Comparison of ENCODE assay signal across 24 cellular contexts in the genomic region with DNA sequence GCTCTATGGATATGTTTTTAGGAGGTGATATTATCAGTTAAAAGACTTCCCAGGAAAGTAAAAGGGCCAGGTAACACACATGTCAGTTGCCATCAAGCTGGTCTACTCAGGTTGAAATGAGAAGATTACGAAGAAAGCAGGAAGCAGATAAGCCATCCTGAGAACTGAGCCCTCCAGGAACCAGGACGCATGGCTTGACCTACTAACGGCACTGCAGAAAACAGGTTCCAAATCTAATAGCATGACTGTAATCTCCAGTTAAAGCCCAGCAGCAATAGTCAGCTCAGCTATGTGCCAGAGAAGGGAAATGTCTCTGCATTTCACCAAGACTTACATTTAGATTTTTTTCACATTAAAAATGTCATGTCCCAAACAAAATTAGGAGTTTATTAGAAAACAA.
DNase-seq lines count a peak whose midpoint lies in the region; FAIRE-seq and TF ChIP-seq lines count a peak whose summit lies in the region.
"Had no signal": no experiment of that assay in that cellular context is flagged by ENCODE, and none has a peak within 500 bp of the region (broad histone marks: within the 10 kb centered on the region; RNA-seq: fewer than 3 reads in every experiment).

No MANE protein-coding gene starts in this region.

- H3K79me2 ChIP-seq in H9 (ENCODE audit: insufficient read depth, low read length) (no peaks in the 10 kb centered on the region), keratinocyte (ENCODE audit: control insufficient read depth, insufficient read depth, low read length) (peaks cover 64% of the 10 kb centered on the region)

- H3K27ac ChIP-seq in H9 (ENCODE audit: insufficient read length, low read depth, low read length) (no peak overlapping the region), angular gyrus (ENCODE audit: low read depth, low read length) (peak overlapping the region; percentile 16), keratinocyte (ENCODE audit: control insufficient read depth, insufficient read depth, low read length) (peak overlapping the region; percentile 45), subcutaneous abdominal adipose tissue (ENCODE audit: low read depth, low read length) (peak overlapping the region; percentile 18)
- H3K27ac ChIP-seq: BLaER1 treated with 17β-estradiol and CSF1 and Interleukin-3, amounts not matched to agents 10 nM and 100 nM; lower lobe of right lung; SJCRH30 had no signal

- no peak overlapping the region for H2BK5ac ChIP-seq in H9 (ENCODE audit: insufficient read length, low read length)

- no peak overlapping the region for H3K56ac ChIP-seq in H9 (ENCODE audit: insufficient read length, low read depth, low read length)

- H3K18ac ChIP-seq in H9 (ENCODE audit: insufficient read length, low read depth, low read length): no peak overlapping the region

- no CpG with 5 or more reads among the region's 3 CpGs for WGBS in H9 (ENCODE audit: extremely low coverage, insufficient read length, low lambda C conversion rate)

- H3K4me1 Mint-ChIP-seq in H9: peaks cover 38 to 43% of the 10 kb centered on the region in 2 experiments
- H3K4me1 Mint-ChIP-seq: activated naive CD8-positive, alpha-beta T cell treated with anti-CD3 and anti-CD28 coated beads for 36 hours; T-cell had no signal

- dilution Hi-C loops in keratinocyte (cut with MboI; ENCODE audit: extremely low pct_ligation_motif_present, low sequenced_read_pairs): no loop called here

- no peak for TF ChIP-seq CTCF in H9 (conservative IDR thresholded peaks at IDR 0.05)
- TF ChIP-seq CTCF in keratinocyte (optimal IDR thresholded peaks at IDR 0.05 in 1 of 3, IDR thresholded peaks at IDR 0.05 in 1 of 3, conservative IDR thresholded peaks at IDR 0.05 in 1 of 3; ENCODE audit: extremely low read depth in 1 of 3, insufficient read depth in 2 of 3, low read length in 3 of 3): no peak

- H3K23ac ChIP-seq in H9 (ENCODE audit: insufficient read length, low read depth, low read length): no peak overlapping the region

- no peaks in the 10 kb centered on the region for H3K27me3 ChIP-seq in H9 (ENCODE audit: insufficient read depth, low read length)
- no peaks in the 10 kb centered on the region for H3K27me3 ChIP-seq in keratinocyte (ENCODE audit: control insufficient read depth, extremely low read depth, insufficient read depth, low read length)
- H3K27me3 ChIP-seq in subcutaneous abdominal adipose tissue (ENCODE audit: control insufficient read depth in 5 of 5, insufficient read depth in 4 of 5, low read length in 5 of 5): no peaks in the 10 kb centered on the region
- H3K27me3 ChIP-seq: BLaER1 treated with 17β-estradiol and CSF1 and Interleukin-3, amounts not matched to agents 10 nM and 100 nM; SJCRH30 had no signal

- H3K4me3 Mint-ChIP-seq in H9: no peak overlapping the region
- H3K4me3 Mint-ChIP-seq: activated CD8-positive, alpha-beta T cell treated with anti-CD3 and anti-CD28 coated beads for 36 hours; activated naive CD8-positive, alpha-beta T cell treated with anti-CD3 and anti-CD28 coated beads for 36 hours; T-cell had no signal

- H4K20me1 ChIP-seq in H9 (ENCODE audit: control insufficient read depth, insufficient read depth, insufficient read length) (no peaks in the 10 kb centered on the region), keratinocyte (ENCODE audit: control insufficient read depth, extremely low read depth, insufficient read depth, low read length) (no peaks in the 10 kb centered on the region)

- H3K4me2 ChIP-seq in H9 (ENCODE audit: insufficient read depth, insufficient read length, low read length) (no peak overlapping the region), keratinocyte (ENCODE audit: control insufficient read depth, extremely low read depth, insufficient read depth, low read depth, low read length) (peak overlapping the region; percentile 62)
- H3K4me2 ChIP-seq: BLaER1 treated with 17β-estradiol and CSF1 and Interleukin-3, amounts not matched to agents 10 nM and 100 nM had no signal

- H2BK120ac ChIP-seq in H9 (ENCODE audit: low read depth, low read length, poor library complexity, severe bottlenecking): no peak overlapping the region

- H4K91ac ChIP-seq in H9 (ENCODE audit: insufficient read length, low read depth, low read length): no peak overlapping the region

- H3K9me3 ChIP-seq in H9 (ENCODE audit: control insufficient read depth, low read depth, low read length) (no peaks in the 10 kb centered on the region), keratinocyte (ENCODE audit: control insufficient read depth, low read depth, low read length) (no peaks in the 10 kb centered on the region), subcutaneous abdominal adipose tissue (ENCODE audit: control insufficient read depth in 5 of 5, low read length in 5 of 5) (no peaks in the 10 kb centered on the region)
- H3K9me3 ChIP-seq: lower lobe of right lung had no signal

- no peak overlapping the region for H2BK15ac ChIP-seq in H9 (ENCODE audit: low read depth, low read length)

- H3K4me1 ChIP-seq in H9 (ENCODE audit: insufficient read depth, low read length) (peaks cover 8% of the 10 kb centered on the region; the same call in 1 of the 2 replicates), keratinocyte (ENCODE audit: control insufficient read depth, extremely low read depth, insufficient read depth, low read length) (peaks cover 51% of the 10 kb centered on the region), subcutaneous abdominal adipose tissue (ENCODE audit: control insufficient read depth in 5 of 5, insufficient read depth in 5 of 5, low read length in 5 of 5) (peaks cover 6 to 45% (median 24%) of the 10 kb centered on the region in 5 donors)

- no peak overlapping the region for H2AK5ac ChIP-seq in H9 (ENCODE audit: insufficient read length, low read length)

- H2BK20ac ChIP-seq in H9 (ENCODE audit: low read depth, low read length, poor library complexity, severe bottlenecking): no peak overlapping the region

- no peak overlapping the region for H3T11ph ChIP-seq in H9 (ENCODE audit: low read length)

- H3K9ac ChIP-seq in H9 (ENCODE audit: extremely low read depth, insufficient read length, low read length): no peak overlapping the region
- no peak overlapping the region for H3K9ac ChIP-seq in keratinocyte (ENCODE audit: control insufficient read depth, extremely low read depth, insufficient read depth, low read length)
- H3K9ac ChIP-seq in subcutaneous abdominal adipose tissue (ENCODE audit: low read length in 5 of 5): no peak overlapping the region
- H3K9ac ChIP-seq: BLaER1 treated with 17β-estradiol and CSF1 and Interleukin-3, amounts not matched to agents 10 nM and 100 nM had no signal

- H3K36me3 ChIP-seq in keratinocyte (ENCODE audit: control insufficient read depth in 2 of 2, extremely low read depth in 1 of 2, insufficient read depth in 2 of 2, low read length in 2 of 2) (peaks cover 4 to 5% of the 10 kb centered on the region in 2 experiments), subcutaneous abdominal adipose tissue (ENCODE audit: control insufficient read depth in 5 of 5, insufficient read depth in 5 of 5, low read length in 5 of 5) (peaks cover 0 to 11% (median 5%) of the 10 kb centered on the region in 5 donors)
- H3K36me3 ChIP-seq: lower lobe of right lung had no signal

- no peak overlapping the region for H4K8ac ChIP-seq in H9 (replicated peaks; ENCODE audit: insufficient read length, low read depth, low read length)

- H3K14ac ChIP-seq in H9 (ENCODE audit: insufficient read depth, low read length): no peak overlapping the region

- H3K9me1 ChIP-seq in keratinocyte (ENCODE audit: control insufficient read depth, extremely low read depth, insufficient read depth, low read length): no peaks in the 10 kb centered on the region

- peak overlapping the region in 2 of 3 experiments; percentile 26; a peak in 3 of 7 replicates for H3K27ac Mint-ChIP-seq in H9
- H3K27ac Mint-ChIP-seq: activated CD8-positive, alpha-beta T cell treated with anti-CD3 and anti-CD28 coated beads for 36 hours; activated naive CD8-positive, alpha-beta T cell treated with anti-CD3 and anti-CD28 coated beads for 36 hours; T-cell had no signal

- H3K79me1 ChIP-seq in H9 (ENCODE audit: insufficient read depth, low read depth, low read length, poor library complexity, severe bottlenecking): no peaks in the 10 kb centered on the region

- DNase-seq in H9: no peak
- no peak for DNase-seq in keratinocyte (ENCODE audit: low read depth, low spot score)
- no peak for DNase-seq in hypothalamus (lab: John Stamatoyannopoulos, UW)
- no peak for DNase-seq in NCI-H345 (lab: John Stamatoyannopoulos, UW)
- DNase-seq in GM03348 (ENCODE audit: low spot score): no peak
- DNase-seq: activated CD8-positive, alpha-beta T cell treated with anti-CD3 and anti-CD28 coated beads for 36 hours; activated effector memory CD4-positive, alpha-beta T cell treated with Interleukin-2 at 50 U/mL for 16 hours; activated naive CD8-positive, alpha-beta T cell treated with anti-CD3 and anti-CD28 coated beads for 36 hours; cerebellar nuclear complex; COR-L47; DND-41; effector CD4-positive, alpha-beta T cell; foreskin melanocyte; KG1; lower lobe of right lung; NCI-H1436 treated with DMSO at 0.1 percent for 48 hours; NCI-H510A treated with DMSO at 0.1 percent for 48 hours; SJCRH30; stimulated activated CD8-positive, alpha-beta memory T cell treated with anti-CD3 and anti-CD28 coated beads, Interleukin-4, amount 100 ng/mL, for 48 hours; T-cell had no signal

- H3K9me3 Mint-ChIP-seq in H9: no peaks in the 10 kb centered on the region; a peak in 2 of 5 replicates
- H3K9me3 Mint-ChIP-seq: activated CD8-positive, alpha-beta T cell treated with anti-CD3 and anti-CD28 coated beads for 36 hours; activated naive CD8-positive, alpha-beta T cell treated with anti-CD3 and anti-CD28 coated beads for 36 hours had no signal

- peaks cover 0 to 9% (median 6%) of the 10 kb centered on the region in 3 experiments; a peak in 4 of 7 replicates for H3K36me3 Mint-ChIP-seq in H9 (ENCODE audit: insufficient read depth in 1 of 3, low read depth in 3 of 3)
- H3K36me3 Mint-ChIP-seq: activated naive CD8-positive, alpha-beta T cell treated with anti-CD3 and anti-CD28 coated beads for 36 hours; T-cell had no signal

- H2BK12ac ChIP-seq in H9 (ENCODE audit: insufficient read length, low read depth, low read length): no peak overlapping the region

- H3K4me3 ChIP-seq in keratinocyte (ENCODE audit: control insufficient read depth in 2 of 3, extremely low read depth in 1 of 3, insufficient read depth in 2 of 3, low read depth in 1 of 3, low read length in 3 of 3) (no peak overlapping the region), subcutaneous abdominal adipose tissue (ENCODE audit: low read depth in 1 of 5, low read length in 5 of 5) (no peak overlapping the region)
- H3K4me3 ChIP-seq: BLaER1 treated with 17β-estradiol and CSF1 and Interleukin-3, amounts not matched to agents 10 nM and 100 nM; lower lobe of right lung; SJCRH30 had no signal

- H4K5ac ChIP-seq in H9 (ENCODE audit: insufficient read length, low read depth, low read length): no peak overlapping the region

- peak; percentile 91 for FAIRE-seq in keratinocyte (lab: Jason Lieb, UNC)
- FAIRE-seq: GM12891 had no signal

- H3K27me3 Mint-ChIP-seq in H9 (ENCODE audit: low read depth): no peaks in the 10 kb centered on the region
- H3K27me3 Mint-ChIP-seq: activated naive CD8-positive, alpha-beta T cell treated with anti-CD3 and anti-CD28 coated beads for 36 hours had no signal

- no peak overlapping the region for H3K4ac ChIP-seq in H9 (ENCODE audit: low read depth, low read length)

- H2AFZ ChIP-seq in H9 (ENCODE audit: low read length) (no peak overlapping the region), keratinocyte (ENCODE audit: control insufficient read depth, low read length) (no peak overlapping the region)

- peaks cover 3% of the 10 kb centered on the region for H3K23me2 ChIP-seq in H9 (ENCODE audit: insufficient read length, low read depth, low read length, poor library complexity, severe bottlenecking)
